ENCODE assay signal across 12 cellular contexts in the genomic region with DNA sequence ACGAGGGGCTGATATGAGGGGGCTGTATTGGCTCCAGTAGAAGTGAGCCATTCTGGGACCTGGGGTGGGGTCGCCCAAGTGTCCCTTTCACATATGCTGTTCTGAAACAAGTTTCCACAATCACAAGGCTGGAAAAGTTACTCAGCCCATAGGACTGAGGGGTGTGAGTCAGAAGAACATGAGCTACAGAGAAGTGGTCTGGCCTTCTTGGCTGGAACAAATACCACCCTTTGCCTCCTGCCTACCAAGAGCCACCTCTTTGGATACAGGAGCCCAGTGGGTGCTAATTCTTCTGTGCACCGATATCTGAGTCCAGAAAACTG. TPM values are rescaled to one million over a fixed set of nuclear protein-coding genes. Genes with fewer than 3 reads are reported as not detected.
A peak's percentile ranks its signal among the peaks of the same experiment; 100 is the strongest.
DNase-seq lines count a peak whose midpoint lies in the region; ATAC-seq, FAIRE-seq and TF ChIP-seq lines count a peak whose summit lies in the region.
"Had no signal": no experiment of that assay in that cellular context is flagged by ENCODE, and none has a peak within 500 bp of the region (broad histone marks: within the 10 kb centered on the region; RNA-seq: fewer than 3 reads in every experiment).

No MANE protein-coding gene starts in this region.

- H3F3A ChIP-seq in Loucy (ENCODE audit: low read depth): no peaks in the 10 kb centered on the region

- ATAC-seq in CD4-positive, CD25-positive, alpha-beta regulatory T cell (ENCODE audit: low read depth in 2 of 2): no peak
- no peak for ATAC-seq in pancreas
- no peak for ATAC-seq in GM18519 (IDR thresholded peaks at IDR 0.05; ENCODE audit: low FRiP score, unreplicated experiment)

- H3K4me3 Mint-ChIP-seq in CD4-positive, CD25-positive, alpha-beta regulatory T cell: peak overlapping the region in 3 of 4 donors; percentile 22 to 58 (median 31)

- TF ChIP-seq CTCF in Loucy (conservative IDR thresholded peaks at IDR 0.05; ENCODE audit: low read length): no peak
- TF ChIP-seq CTCF in dorsolateral prefrontal cortex (IDR thresholded peaks at IDR 0.05 in 54 of 56, conservative IDR thresholded peaks at IDR 0.05 in 2 of 56; ENCODE audit: low read depth in 1 of 56, partially characterized antibody in 56 of 56): no peak
- no peak for TF ChIP-seq CTCF in pancreas (IDR thresholded peaks at IDR 0.05)

- peaks cover 2% of the 10 kb centered on the region for H3K36me3 ChIP-seq in CD4-positive, CD25-positive, alpha-beta regulatory T cell (ENCODE audit: control insufficient read depth, insufficient read depth, low read length)
- no peaks in the 10 kb centered on the region for H3K36me3 ChIP-seq in Loucy (ENCODE audit: insufficient read depth, low read length)
- H3K36me3 ChIP-seq in pancreas: no peaks in the 10 kb centered on the region

- peaks cover 0 to 22% (median 10%) of the 10 kb centered on the region in 4 donors for H3K4me1 Mint-ChIP-seq in CD4-positive, CD25-positive, alpha-beta regulatory T cell

- H3K9me3 Mint-ChIP-seq in CD4-positive, CD25-positive, alpha-beta regulatory T cell: no peaks in the 10 kb centered on the region
- H3K9me3 Mint-ChIP-seq: memory B cell had no signal

- WGBS in pancreas, 2 donors: 64 to 75% methylated on average over 3 of the region's 3 CpGs

- peaks cover 14% of the 10 kb centered on the region for H3K4me1 ChIP-seq in CD4-positive, CD25-positive, alpha-beta regulatory T cell (ENCODE audit: control insufficient read depth, insufficient read depth, low read length, poor library complexity, severe bottlenecking)
- H3K4me1 ChIP-seq in Loucy (ENCODE audit: insufficient read depth, low read length, poor library complexity, severe bottlenecking) (peaks cover 9% of the 10 kb centered on the region), pancreas (peaks cover 3 to 9% (median 3%) of the 10 kb centered on the region in 3 donors)

- H3K27ac ChIP-seq in CD4-positive, CD25-positive, alpha-beta regulatory T cell (ENCODE audit: insufficient read depth, low read length, poor library complexity, severe bottlenecking): peak overlapping the region; percentile 99
- H3K27ac ChIP-seq in dorsolateral prefrontal cortex (peak overlapping the region in 56 of 59 donors; percentile 32 to 100 (median 100)), pancreas (peak overlapping the region; percentile 95 to 99 (median 96))

- no peak overlapping the region for H3K4me3 ChIP-seq in CD4-positive, CD25-positive, alpha-beta regulatory T cell (ENCODE audit: low read depth, low read length)
- H3K4me3 ChIP-seq in Loucy (ENCODE audit: low read length, poor library complexity, severe bottlenecking) (peak overlapping the region; percentile 81), dorsolateral prefrontal cortex (peak overlapping the region in 2 of 59 donors; percentile 72 to 83), pancreas (no peak overlapping the region)

- peaks cover 5% of the 10 kb centered on the region for H3K27me3 Mint-ChIP-seq in CD4-positive, CD25-positive, alpha-beta regulatory T cell
- H3K27me3 Mint-ChIP-seq: memory B cell had no signal

- no peaks in the 10 kb centered on the region for H3K9me2 ChIP-seq in Loucy (replicated peaks; ENCODE audit: low read depth, low read length)

- peak overlapping the region; percentile 23 to 99 (median 88) for H3K27ac Mint-ChIP-seq in CD4-positive, CD25-positive, alpha-beta regulatory T cell

- peak overlapping the region; percentile 81 for H3K4me2 ChIP-seq in Loucy (ENCODE audit: low read depth, low read length, poor library complexity, severe bottlenecking)

- H3K36me3 Mint-ChIP-seq in CD4-positive, CD25-positive, alpha-beta regulatory T cell: peaks cover 4% of the 10 kb centered on the region
- H3K36me3 Mint-ChIP-seq: memory B cell had no signal

- H4K20me1 ChIP-seq in Loucy (ENCODE audit: insufficient read depth, low read length, poor library complexity, severe bottlenecking): no peaks in the 10 kb centered on the region

- H3K27me3 ChIP-seq in CD4-positive, CD25-positive, alpha-beta regulatory T cell (ENCODE audit: control insufficient read depth, insufficient read depth, low read length): no peaks in the 10 kb centered on the region
- H3K27me3 ChIP-seq in Loucy (ENCODE audit: insufficient read depth, low read length, poor library complexity, severe bottlenecking): no peaks in the 10 kb centered on the region
- no peaks in the 10 kb centered on the region for H3K27me3 ChIP-seq in dorsolateral prefrontal cortex
- no peaks in the 10 kb centered on the region for H3K27me3 ChIP-seq in pancreas

- DNase-seq in CD4-positive, CD25-positive, alpha-beta regulatory T cell: no peak
- no peak for DNase-seq in dorsolateral prefrontal cortex
- DNase-seq in pancreas: no peak
- no peak for DNase-seq in stimulated activated naive CD4-positive, alpha-beta T cell (lab: John Stamatoyannopoulos, UW)
- DNase-seq in NCI-H82 treated with DMSO at 0.1 percent for 48 hours (lab: John Stamatoyannopoulos, UW; ENCODE audit: unreplicated experiment): no peak
- DNase-seq in GF-D8 (lab: John Stamatoyannopoulos, UW): no peak
- DNase-seq: NCI-H1930, T-helper 9 cell had no signal

- no peaks in the 10 kb centered on the region for H3K79me2 ChIP-seq in Loucy (ENCODE audit: insufficient read depth, low read length)

- intact Hi-C loops in dorsolateral prefrontal cortex (cut with DNase I) (loop anchor here (5.0 kb wide), 3 partner anchors 124 to 149 kb away; a partner anchor contains a TSS), pancreas (cut with DNase I) (loop anchor here in 1 of 3 donors (10.0 kb wide), 1 partner anchor 147 kb away; a partner anchor contains a TSS)

- no peaks in the 10 kb centered on the region for H3K9me3 ChIP-seq in CD4-positive, CD25-positive, alpha-beta regulatory T cell (ENCODE audit: control insufficient read depth in 2 of 2, low read length in 2 of 2)
- H3K9me3 ChIP-seq in Loucy (ENCODE audit: insufficient read depth, low read depth, low read length) (no peaks in the 10 kb centered on the region), pancreas (no peaks in the 10 kb centered on the region)

- peak overlapping the region; percentile 96 for H3K9ac ChIP-seq in Loucy (ENCODE audit: low read depth, low read length, poor library complexity, severe bottlenecking)

- FAIRE-seq in pancreas (lab: Jason Lieb, UNC): no peak
- FAIRE-seq: GM12891 had no signal

- H2AFZ ChIP-seq in Loucy (ENCODE audit: low read length): no peak overlapping the region

RNA-seq across cellular contexts. Expression of a gene that starts 42.4 kb away (rescaled TPM):
- total RNA-seq in CD4-positive, CD25-positive, alpha-beta regulatory T cell: 186 TPM
- 10 to 100 TPM in 1 of 4 donors, 1 to 10 TPM in 3; 4.6 to 11.5 (median 6.4) TPM for polyA plus RNA-seq in CD4-positive, CD25-positive, alpha-beta regulatory T cell
- 100 to 1,000 TPM in 40 of 120 experiments, 10 to 100 TPM in 80; 63.8 to 123 (median 93.8) TPM for total RNA-seq in dorsolateral prefrontal cortex
- total RNA-seq in pancreas: 10 to 100 TPM; 19.1 to 31.8 (median 26.2) TPM
- 10 to 100 TPM; 15.7 to 20.0 TPM for polyA plus RNA-seq in pancreas
